In genomic region chr9:113482341-113482740, GRCh38 we compare ENCODE assay signal across 18 cellular contexts.
"Had no signal": no experiment of that assay in that cellular context is flagged by ENCODE, and none has a peak within 500 bp of the region (broad histone marks: within the 10 kb centered on the region; RNA-seq: fewer than 3 reads in every experiment).

No MANE protein-coding gene starts in this region.

- H3K36me3 Mint-ChIP-seq: activated naive CD8-positive, alpha-beta T cell treated with anti-CD3 and anti-CD28 coated beads, Interleukin-2, amount 10 ng/mL, durations not matched to agents 7 days and 5 days; type B pancreatic cell had no signal

- H3K9me3 Mint-ChIP-seq: activated naive CD8-positive, alpha-beta T cell treated with anti-CD3 and anti-CD28 coated beads, Interleukin-2, amount 10 ng/mL, durations not matched to agents 7 days and 5 days; nephron progenitor cell; stimulated activated naive CD8-positive, alpha-beta T cell treated with anti-CD3 and anti-CD28 coated beads, Interleukin-15, amount 100 ng/mL, for 72 hours; type B pancreatic cell had no signal

- H3K4me1 ChIP-seq: vagina had no signal

- H3K4me1 Mint-ChIP-seq: nephron progenitor cell had no signal

- ATAC-seq: activated CD8-positive, alpha-beta T cell treated with anti-CD3 and anti-CD28 coated beads, Interleukin-2, amount 10 ng/mL, durations not matched to agents 7 days and 5 days; esophagus mucosa; mucosa of descending colon; stimulated activated naive CD8-positive, alpha-beta T cell treated with anti-CD3 and anti-CD28 coated beads, Interleukin-15, amount 100 ng/mL, for 72 hours had no signal

- H3K27ac Mint-ChIP-seq: activated CD8-positive, alpha-beta T cell treated with anti-CD3 and anti-CD28 coated beads, Interleukin-2, amount 10 ng/mL, durations not matched to agents 7 days and 5 days; activated naive CD8-positive, alpha-beta T cell treated with anti-CD3 and anti-CD28 coated beads, Interleukin-2, amount 10 ng/mL, durations not matched to agents 7 days and 5 days; nephron progenitor cell; progenitor cell of endocrine pancreas; type B pancreatic cell had no signal

- DNase-seq: activated CD4-positive, alpha-beta T cell treated with anti-CD3 and anti-CD28 coated beads for 1 hour; activated CD4-positive, alpha-beta T cell treated with anti-CD3 and anti-CD28 coated beads, Interleukin-2, amount 50 U/mL, for 1 hour; activated CD8-positive, alpha-beta T cell treated with anti-CD3 and anti-CD28 coated beads, Interleukin-2, amount 10 ng/mL, durations not matched to agents 7 days and 5 days; activated naive CD4-positive, alpha-beta T cell treated with Interleukin-2 at 50 U/mL for 16 hours; activated naive CD8-positive, alpha-beta T cell treated with anti-CD3 and anti-CD28 coated beads, Interleukin-2, amount 10 ng/mL, durations not matched to agents 7 days and 5 days; activated T-cell treated with anti-CD3 and anti-CD28 coated beads, Interleukin-2, amount 50 U/mL, for 48 hours; amniotic stem cell; cortex of kidney; hippocampal formation; mucosa of descending colon; nephron progenitor cell; stimulated activated CD4-positive, alpha-beta T cell treated with anti-CD3 and anti-CD28 coated beads, Interleukin-4, amount 100 ng/mL, for 4 hours; stimulated activated naive CD8-positive, alpha-beta T cell treated with anti-CD3 and anti-CD28 coated beads, Interleukin-15, amount 100 ng/mL, for 72 hours; T-helper 1 cell had no signal

- H3K27me3 ChIP-seq: vagina had no signal

- H3K27me3 Mint-ChIP-seq: progenitor cell of endocrine pancreas, type B pancreatic cell had no signal

- H3K9me3 ChIP-seq: mucosa of descending colon, vagina had no signal

- H3K36me3 ChIP-seq: vagina had no signal

- H3K4me3 ChIP-seq: mucosa of descending colon, vagina had no signal

- H3K4me3 Mint-ChIP-seq: activated CD8-positive, alpha-beta T cell treated with anti-CD3 and anti-CD28 coated beads, Interleukin-2, amount 10 ng/mL, durations not matched to agents 7 days and 5 days; activated naive CD8-positive, alpha-beta T cell treated with anti-CD3 and anti-CD28 coated beads, Interleukin-2, amount 10 ng/mL, durations not matched to agents 7 days and 5 days; nephron progenitor cell; stimulated activated naive CD8-positive, alpha-beta T cell treated with anti-CD3 and anti-CD28 coated beads, Interleukin-15, amount 100 ng/mL, for 72 hours; type B pancreatic cell had no signal
